In genomic region chr11:7512525-7513209, GRCh38 we compare ENCODE assay signal across 8 cellular contexts. TPM values are rescaled to one million over a fixed set of nuclear protein-coding genes. Genes with fewer than 3 reads are reported as not detected.
DNase-seq lines count a peak whose midpoint lies in the region; ATAC-seq and TF ChIP-seq lines count a peak whose summit lies in the region.

No MANE protein-coding gene starts in this region.

- peak overlapping the region; percentile 43 for H3K9ac ChIP-seq in endodermal cell (ENCODE audit: extremely low read depth, low read length, poor library complexity, severe bottlenecking)

- TF ChIP-seq CTCF in AG09309 (IDR thresholded peaks at IDR 0.05; ENCODE audit: control insufficient read depth, insufficient read depth, low read depth, low read length, missing control alignments) (peak; percentile 24), endodermal cell (conservative IDR thresholded peaks at IDR 0.05) (no peak)

- no peak overlapping the region for H3K27ac ChIP-seq in endodermal cell (ENCODE audit: low read depth, low read length)
- peak overlapping the region; percentile 84 for H3K27ac ChIP-seq in urinary bladder (ENCODE audit: low read depth)

- H3K4me3 ChIP-seq in AG09309 (ENCODE audit: control insufficient read depth, low read depth, low read length) (peak overlapping the region; percentile 70), endodermal cell (ENCODE audit: low read length) (peak overlapping the region; percentile 89), mononuclear cell (ENCODE audit: low read length) (peak overlapping the region; percentile 92), urinary bladder (ENCODE audit: low read depth, low read length) (peak overlapping the region; percentile 83)

- no peaks in the 10 kb centered on the region for H3K36me3 ChIP-seq in endodermal cell (ENCODE audit: control insufficient read depth, insufficient read depth, low read length)
- no peaks in the 10 kb centered on the region for H3K36me3 ChIP-seq in urinary bladder (ENCODE audit: insufficient read depth)

- peak; percentile 33 for DNase-seq in AG09309 (ENCODE audit: low read depth)
- DNase-seq in SIG-M5 treated with dmso at 0.1 percent for 504 hours (lab: John Stamatoyannopoulos, UW; ENCODE audit: unreplicated experiment), result peak; percentile 87
- DNase-seq in endodermal cell, result peak; percentile 59
- no peak for DNase-seq in foreskin melanocyte

- ATAC-seq in GM18858 (IDR thresholded peaks at IDR 0.05; ENCODE audit: unreplicated experiment), result peak; percentile 64
- ATAC-seq in HG03025 (IDR thresholded peaks at IDR 0.05; ENCODE audit: low FRiP score, unreplicated experiment), result peak; percentile 54

- H3K27me3 ChIP-seq in endodermal cell (ENCODE audit: control insufficient read depth, insufficient read depth, low read length, poor library complexity, severe bottlenecking) (peaks cover 7% of the 10 kb centered on the region), mononuclear cell (ENCODE audit: insufficient read depth, low read length) (peaks cover 7% of the 10 kb centered on the region)

- H3K9me3 ChIP-seq in endodermal cell (ENCODE audit: control insufficient read depth, low read length), result no peaks in the 10 kb centered on the region
- no peaks in the 10 kb centered on the region for H3K9me3 ChIP-seq in mononuclear cell (ENCODE audit: low read depth, low read length)

- peaks cover 27% of the 10 kb centered on the region for H3K4me1 ChIP-seq in endodermal cell (ENCODE audit: control insufficient read depth, insufficient read depth, low read length)
- peaks cover 38% of the 10 kb centered on the region for H3K4me1 ChIP-seq in mononuclear cell (ENCODE audit: insufficient read depth, low read length)
- no peaks in the 10 kb centered on the region for H3K4me1 ChIP-seq in urinary bladder (ENCODE audit: insufficient read depth)

- H3K27ac Mint-ChIP-seq in endodermal cell, result peak overlapping the region; percentile 68

- peaks cover 60% of the 10 kb centered on the region for H3K4me1 Mint-ChIP-seq in endodermal cell

- no peaks in the 10 kb centered on the region for H3K36me3 Mint-ChIP-seq in endodermal cell (ENCODE audit: low read depth)

- peaks cover 22% of the 10 kb centered on the region for H3K27me3 Mint-ChIP-seq in endodermal cell (ENCODE audit: insufficient read depth)

- H3K9me3 Mint-ChIP-seq in endodermal cell, result no peaks in the 10 kb centered on the region

- WGBS in endodermal cell (ENCODE audit: insufficient coverage in 1 of 2, insufficient read length in 1 of 2), 2 experiments, result 68 to 69% methylated on average over 12 to 17 of the region's 17 CpGs
- WGBS in urinary bladder, result 22% methylated on average over 17 of the region's 17 CpGs

- H3K4me3 Mint-ChIP-seq in endodermal cell, result peak overlapping the region; percentile 77

RNA-seq across cellular contexts. Expression of gene PPFIBP2, which starts 1.1 kb away (rescaled TPM):
- total RNA-seq in endodermal cell (100 to 1,000 TPM; 149 to 195 TPM), mononuclear cell (28.9 TPM), urinary bladder (56.8 TPM)
- polyA plus RNA-seq in endodermal cell (2013, experiment 1 of 2), result 23.6 TPM
- polyA plus RNA-seq in endodermal cell (2013, experiment 2 of 2), result 16.9 TPM
- 11.9 TPM for polyA plus RNA-seq in urinary bladder

RNA-seq across cellular contexts. Expression of gene OLFML1, which starts 27.4 kb away (rescaled TPM):
- 1 to 10 TPM in 1 of 2 donors, under 1 TPM in 1; 0.81 to 1.5 TPM for total RNA-seq in endodermal cell
- polyA plus RNA-seq in endodermal cell (2013, experiment 1 of 2), result 0.75 TPM
- 0.66 TPM for polyA plus RNA-seq in endodermal cell (2013, experiment 2 of 2)
- total RNA-seq in mononuclear cell, result not detected
- total RNA-seq in urinary bladder, result 48.0 TPM
- 15.7 TPM for polyA plus RNA-seq in urinary bladder

Comparison
In these comparisons a context has a peak if more than half of its experiments do, and no peak if none do; other contexts are left out.
1. RNA of gene OLFML1, which starts 27.4 kb away (total RNA-seq): 48.0 TPM in urinary bladder (single experiment); 0.81 to 1.5 TPM in endodermal cell and not detected in mononuclear cell (single experiment); every median in the first group is over 10 times any median in the second.
2. Peak in every context shown above with its lines, with median percentiles within 50 percentile points of each other: H3K4me3 ChIP-seq.